Comparison of ENCODE assay signal across 9 cellular contexts in the genomic region with DNA sequence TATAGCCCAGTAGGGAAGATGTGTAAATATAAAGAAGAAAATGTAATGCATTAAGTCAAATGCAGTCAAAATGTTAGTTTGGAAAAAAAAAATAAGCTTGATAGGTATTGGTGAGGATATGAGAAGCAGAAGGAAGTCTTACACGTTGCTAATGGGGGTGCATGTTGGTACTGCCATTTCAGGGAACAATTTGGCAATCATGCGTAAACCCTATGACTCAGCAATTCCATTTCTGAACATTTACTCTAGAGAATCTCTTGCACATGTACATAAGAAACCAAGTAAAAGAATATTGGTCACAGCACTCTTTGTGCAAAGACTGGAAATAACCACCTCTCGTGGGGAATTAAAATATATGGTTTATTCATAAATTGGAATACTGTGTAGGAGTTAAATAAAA. TPM values are rescaled to one million over a fixed set of nuclear protein-coding genes. Genes with fewer than 3 reads are reported as not detected.
DNase-seq lines count a peak whose midpoint lies in the region; ATAC-seq and TF ChIP-seq lines count a peak whose summit lies in the region.
"Had no signal": no experiment of that assay in that cellular context is flagged by ENCODE, and none has a peak within 500 bp of the region (broad histone marks: within the 10 kb centered on the region; RNA-seq: fewer than 3 reads in every experiment).

No MANE protein-coding gene starts in this region.

- peaks cover 38% of the 10 kb centered on the region for H3K4me1 ChIP-seq in SJSA1 (replicated peaks)

- H3K36me3 ChIP-seq in SJSA1 = no peaks in the 10 kb centered on the region

- no peak overlapping the region for H3K4me3 ChIP-seq in SJSA1
- no peak overlapping the region for H3K4me3 ChIP-seq in fibroblast of pulmonary artery (replicated peaks; ENCODE audit: low read depth, low read length)

- DNase-seq in SJSA1 (ENCODE audit: low read depth in 1 of 2, low spot score in 2 of 2) (peak in 1 of 2 experiments; percentile 34), fibroblast of pulmonary artery (ENCODE audit: low read depth) (peak; percentile 94), stromal cell of bone marrow (ENCODE audit: low read depth) (peak; percentile 91), NCI-H1417 treated with DMSO at 0.1 percent for 48 hours (lab: John Stamatoyannopoulos, UW) (no peak), cortex of kidney (lab: John Stamatoyannopoulos, UW) (no peak), islet precursor cell (no peak)

- peak overlapping the region; percentile 72 for H3K27ac ChIP-seq in SJSA1
- H3K27ac ChIP-seq: parathyroid adenoma had no signal

- ATAC-seq in GM18517 (IDR thresholded peaks at IDR 0.05; ENCODE audit: unreplicated experiment) (peak; percentile 30), HG02642 (IDR thresholded peaks at IDR 0.05; ENCODE audit: poor library complexity, unreplicated experiment) (peak; percentile 31)

- no peak for TF ChIP-seq CTCF in fibroblast of pulmonary artery (IDR thresholded peaks at IDR 0.05; ENCODE audit: low read length, missing control alignments)

- H3K9me3 ChIP-seq in SJSA1 (replicated peaks) = no peaks in the 10 kb centered on the region

- no peaks in the 10 kb centered on the region for H3K27me3 ChIP-seq in SJSA1 (replicated peaks)

RNA-seq across cellular contexts. Expression of gene TIMP4, which starts 35.5 kb away (rescaled TPM):
- total RNA-seq in SJSA1 (2014; rRNA removed; shearing (Covaris generic)) = 0.08 TPM in 1 of 2 replicates, not detected in the other

Comparison
In these comparisons a context has a peak if more than half of its experiments do, and no peak if none do; other contexts are left out.
1. DNase-seq: peak in fibroblast of pulmonary artery (single experiment) and stromal cell of bone marrow (single experiment); none in NCI-H1417 treated with DMSO at 0.1 percent for 48 hours (single experiment), cortex of kidney (single experiment) and islet precursor cell (single experiment).